Comparison of ENCODE assay signal across 8 cellular contexts in genomic region chr16:14302399-14303181, GRCh38.
DNase-seq lines count a peak whose midpoint lies in the region; ATAC-seq and TF ChIP-seq lines count a peak whose summit lies in the region.

No MANE protein-coding gene starts in this region.

- in situ Hi-C loops in astrocyte of the cerebellum (cut with HindIII; ENCODE audit: low sequenced_read_pairs), result no loop called here

- no peaks in the 10 kb centered on the region for H3K36me3 Mint-ChIP-seq in immature natural killer cell

- TF ChIP-seq CTCF in GM12864 (IDR thresholded peaks at IDR 0.05; ENCODE audit: low read depth, low read length, missing control alignments) (no peak), LNCaP clone FGC (IDR thresholded peaks at IDR 0.05; ENCODE audit: control insufficient read depth, extremely low read depth, insufficient read depth) (no peak), astrocyte of the cerebellum (IDR thresholded peaks at IDR 0.05; ENCODE audit: low read depth, low read length, missing control alignments) (no peak)

- no peak overlapping the region for H3K27ac Mint-ChIP-seq in immature natural killer cell

- no peaks in the 10 kb centered on the region for H3K9me3 Mint-ChIP-seq in immature natural killer cell

- H3K4me3 Mint-ChIP-seq in immature natural killer cell, result peak overlapping the region; percentile 66 to 82 (median 78)

- peak; percentile 20 for ATAC-seq in GM21723 (IDR thresholded peaks at IDR 0.05; ENCODE audit: unreplicated experiment)

- H3K4me3 ChIP-seq in GM12864 (ENCODE audit: low read depth, low read length), result peak overlapping the region; percentile 66
- peak overlapping the region; percentile 77 for H3K4me3 ChIP-seq in LNCaP clone FGC (ENCODE audit: low read depth, low read length)
- peak overlapping the region; percentile 80 for H3K4me3 ChIP-seq in astrocyte of the cerebellum (ENCODE audit: low read depth, low read length)

- H3K4me1 Mint-ChIP-seq in immature natural killer cell, result peaks cover 18 to 20% of the 10 kb centered on the region in 2 donors

- H3K27me3 Mint-ChIP-seq in immature natural killer cell (ENCODE audit: low read depth in 3 of 3), result peaks cover 8 to 20% (median 12%) of the 10 kb centered on the region in 3 donors

- DNase-seq in GM12864 (ENCODE audit: low read depth) (no peak), LNCaP clone FGC (ENCODE audit: low read depth) (no peak), astrocyte of the cerebellum (ENCODE audit: low read depth) (no peak), immature natural killer cell (peak in 1 of 3 donors; percentile 10), globus pallidus (ENCODE audit: low spot score) (no peak), SKM-1 treated with dmso at 0.1 percent for 144 hours (lab: John Stamatoyannopoulos, UW; ENCODE audit: unreplicated experiment) (no peak)
- DNase-seq in stimulated activated naive CD4-positive, alpha-beta T cell (lab: John Stamatoyannopoulos, UW), result peak in 4 of 6 experiments; percentile 23 to 54 (median 34)

Comparison
In these comparisons a context has a peak if more than half of its experiments do, and no peak if none do; other contexts are left out.
1. DNase-seq: peak in stimulated activated naive CD4-positive, alpha-beta T cell (4 of 6); none in GM12864 (single experiment), LNCaP clone FGC (single experiment), astrocyte of the cerebellum (single experiment), globus pallidus (single experiment) and SKM-1 treated with dmso at 0.1 percent for 144 hours (single experiment).
2. Peak in every context shown above with its lines, with median percentiles within 50 percentile points of each other: H3K4me3 ChIP-seq.